In genomic region chr19:57320180-57321084, GRCh38 we compare ENCODE assay signal across 8 cellular contexts. TPM values are rescaled to one million over a fixed set of nuclear protein-coding genes. Genes with fewer than 3 reads are reported as not detected.
DNase-seq lines count a peak whose midpoint lies in the region; ATAC-seq and TF ChIP-seq lines count a peak whose summit lies in the region.

TSS of gene ZNF543 (plus strand) at chr19:57320472. CDS start at chr19:57320854, 382 bp downstream.

- WGBS in thymus = under 1% methylated on average over 71 of the region's 71 CpGs

- H3K36me3 ChIP-seq in thymus (ENCODE audit: control insufficient read depth, insufficient read depth) = peaks cover 17% of the 10 kb centered on the region

- H3K4me3 ChIP-seq in GM12864 (ENCODE audit: low read depth, low read length) = peak within 1 kb of the TSS; percentile 83
- H3K4me3 ChIP-seq in thymus (ENCODE audit: low read length) = peak within 1 kb of the TSS; percentile 65

- TF ChIP-seq CTCF in GM12864 (IDR thresholded peaks at IDR 0.05; ENCODE audit: low read depth, low read length, missing control alignments) (peak; percentile 45), osteocyte (IDR thresholded peaks at IDR 0.05) (no peak)

- H3K9me3 ChIP-seq in thymus (ENCODE audit: control insufficient read depth) = no peaks in the 10 kb centered on the region

- peaks cover 4% of the 10 kb centered on the region for H3K9me3 Mint-ChIP-seq in activated naive CD8-positive, alpha-beta T cell treated with anti-CD3 and anti-CD28 coated beads, Interleukin-2, amount 10 ng/mL, durations not matched to agents 7 days and 5 days
- H3K9me3 Mint-ChIP-seq in osteocyte (ENCODE audit: unreplicated experiment) = no peaks in the 10 kb centered on the region

- POLR2A ChIA-PET in activated naive CD8-positive, alpha-beta T cell treated with anti-CD3 and anti-CD28 coated beads, Interleukin-2, amount 10 ng/mL, durations not matched to agents 7 days and 5 days (lab: Charles Lee) = interaction anchor here (0.6 to 1.6 kb wide), 7 partner anchors 30 to 725 kb away, joined by 3 to 5 read pairs (median 3); partner anchors contain the start of genes ZNF264, ZNF304, ZNF71 and ZNF805

- peak; percentile 87 for DNase-seq in GM12864 (ENCODE audit: low read depth)
- DNase-seq in NCI-H1105 treated with DMSO at 0.1 percent for 48 hours (lab: John Stamatoyannopoulos, UW) = peak; percentile 97
- peak; percentile 71 for DNase-seq in SKM-1 treated with dmso at 0.1 percent for 144 hours (lab: John Stamatoyannopoulos, UW; ENCODE audit: unreplicated experiment)
- peak; percentile 93 for DNase-seq in activated naive CD8-positive, alpha-beta T cell treated with anti-CD3 and anti-CD28 coated beads, Interleukin-2, amount 10 ng/mL, durations not matched to agents 7 days and 5 days
- DNase-seq in Right ventricle myocardium inferior (ENCODE audit: missing footprints) = peak; percentile 98
- peak; percentile 97 for DNase-seq in osteocyte (ENCODE audit: extremely low spot score, unreplicated experiment)

- peaks cover 19% of the 10 kb centered on the region for H3K27me3 Mint-ChIP-seq in activated naive CD8-positive, alpha-beta T cell treated with anti-CD3 and anti-CD28 coated beads, Interleukin-2, amount 10 ng/mL, durations not matched to agents 7 days and 5 days
- peaks cover 23% of the 10 kb centered on the region for H3K27me3 Mint-ChIP-seq in osteocyte (ENCODE audit: unreplicated experiment)

- H3K4me3 Mint-ChIP-seq in activated naive CD8-positive, alpha-beta T cell treated with anti-CD3 and anti-CD28 coated beads, Interleukin-2, amount 10 ng/mL, durations not matched to agents 7 days and 5 days = peak within 1 kb of the TSS; percentile 95
- peak within 1 kb of the TSS; percentile 95 for H3K4me3 Mint-ChIP-seq in osteocyte (ENCODE audit: unreplicated experiment)

- H3K4me1 ChIP-seq in thymus (ENCODE audit: control insufficient read depth, insufficient read depth, low read length) = peaks cover 18% of the 10 kb centered on the region

- peak within 1 kb of the TSS; percentile 96 for H3K27ac Mint-ChIP-seq in activated naive CD8-positive, alpha-beta T cell treated with anti-CD3 and anti-CD28 coated beads, Interleukin-2, amount 10 ng/mL, durations not matched to agents 7 days and 5 days
- H3K27ac Mint-ChIP-seq in osteocyte (ENCODE audit: unreplicated experiment) = peak within 1 kb of the TSS; percentile 99

- H3K36me3 Mint-ChIP-seq in activated naive CD8-positive, alpha-beta T cell treated with anti-CD3 and anti-CD28 coated beads, Interleukin-2, amount 10 ng/mL, durations not matched to agents 7 days and 5 days = peaks cover 30% of the 10 kb centered on the region
- H3K36me3 Mint-ChIP-seq in osteocyte (ENCODE audit: unreplicated experiment) = peaks cover 13% of the 10 kb centered on the region

- H3K4me1 Mint-ChIP-seq in activated naive CD8-positive, alpha-beta T cell treated with anti-CD3 and anti-CD28 coated beads, Interleukin-2, amount 10 ng/mL, durations not matched to agents 7 days and 5 days = peaks cover 21% of the 10 kb centered on the region
- peaks cover 27% of the 10 kb centered on the region for H3K4me1 Mint-ChIP-seq in osteocyte (ENCODE audit: unreplicated experiment)

- H3K27ac ChIP-seq in thymus (ENCODE audit: low read depth) = peak within 1 kb of the TSS; percentile 93

- H3K27me3 ChIP-seq in thymus (ENCODE audit: control insufficient read depth, insufficient read depth) = peaks cover 19% of the 10 kb centered on the region

- ATAC-seq in HG02642 (IDR thresholded peaks at IDR 0.05; ENCODE audit: poor library complexity, unreplicated experiment) = peak; percentile 99
- peak; percentile 96 for ATAC-seq in activated naive CD8-positive, alpha-beta T cell treated with anti-CD3 and anti-CD28 coated beads, Interleukin-2, amount 10 ng/mL, durations not matched to agents 7 days and 5 days (ENCODE audit: low read depth)
- peak; percentile 99 for ATAC-seq in Right ventricle myocardium inferior

- intact Hi-C loops in Right ventricle myocardium inferior (cut with DNase I) = loop anchor here (2.0 kb wide), 2 partner anchors 40 to 42 kb away; partner anchors contain the start of genes TRAPPC2B, ZNF460 and ZNF547

RNA-seq across cellular contexts. Expression of gene ZNF543, which starts in this region (rescaled TPM):
- total RNA-seq in activated naive CD8-positive, alpha-beta T cell treated with anti-CD3 and anti-CD28 coated beads, Interleukin-2, amount 10 ng/mL, durations not matched to agents 7 days and 5 days = 10 to 100 TPM; 11.8 to 12.5 TPM
- total RNA-seq in Right ventricle myocardium inferior (5.3 TPM), osteocyte (7.1 and 7.3 TPM in 2 replicates)
- polyA plus RNA-seq in thymus = 3.9 TPM

Comparison
In these comparisons a context has a peak if more than half of its experiments do, and no peak if none do; other contexts are left out.
1. Peak in every context shown above with its lines: DNase-seq, ATAC-seq, H3K4me3 ChIP-seq and H3K27ac ChIP-seq.